Comparison of ENCODE assay signal across 21 cellular contexts in the genomic region with DNA sequence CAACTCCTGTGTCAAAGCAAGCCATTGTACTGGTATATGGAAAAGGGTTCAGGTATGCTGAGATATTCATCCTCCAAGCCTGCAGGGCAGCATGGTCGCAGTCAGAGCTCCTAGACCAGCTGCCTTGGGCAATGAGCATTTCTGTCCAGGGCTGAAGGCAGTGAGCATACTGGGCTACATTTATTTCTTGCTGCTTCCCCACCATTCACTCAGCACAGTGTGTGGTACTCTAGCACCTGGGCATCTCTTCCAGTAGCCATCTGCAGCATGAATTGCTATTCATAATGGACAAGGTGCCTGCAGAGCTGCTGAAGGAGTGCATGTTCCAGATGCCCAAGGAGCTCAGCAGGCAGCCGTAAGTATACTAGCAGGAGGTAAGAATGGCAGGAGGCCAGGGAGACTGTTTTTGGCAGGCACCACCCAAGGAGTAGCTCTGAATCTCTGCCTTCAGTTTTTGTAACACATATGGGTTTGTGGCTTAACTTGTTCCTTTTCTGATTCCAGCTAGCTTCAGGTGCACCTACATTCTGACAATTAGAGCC.
DNase-seq lines count a peak whose midpoint lies in the region; FAIRE-seq and TF ChIP-seq lines count a peak whose summit lies in the region.
"Had no signal": no experiment of that assay in that cellular context is flagged by ENCODE, and none has a peak within 500 bp of the region (broad histone marks: within the 10 kb centered on the region; RNA-seq: fewer than 3 reads in every experiment).

No MANE protein-coding gene starts in this region.

- no peak for TF ChIP-seq CTCF in bronchial epithelial cell (IDR thresholded peaks at IDR 0.05; ENCODE audit: insufficient read depth, low read length, severe bottlenecking)

- H3K4me3 ChIP-seq in MG63 (no peak overlapping the region), bronchial epithelial cell (ENCODE audit: low read depth, low read length) (no peak overlapping the region), SJCRH30 (no peak overlapping the region)
- H3K4me3 ChIP-seq: coronary artery, suprapubic skin, uterus had no signal

- peaks cover 17% of the 10 kb centered on the region for H3K27me3 ChIP-seq in MG63
- no peaks in the 10 kb centered on the region for H3K27me3 ChIP-seq in bronchial epithelial cell (ENCODE audit: control insufficient read depth, insufficient read depth, low read length)
- no peaks in the 10 kb centered on the region for H3K27me3 ChIP-seq in SJCRH30
- H3K27me3 ChIP-seq: suprapubic skin, uterus had no signal

- no peaks in the 10 kb centered on the region for H3K36me3 ChIP-seq in MG63
- H3K36me3 ChIP-seq in bronchial epithelial cell (ENCODE audit: control insufficient read depth, insufficient read depth, low read length), result no peaks in the 10 kb centered on the region
- H3K36me3 ChIP-seq in SJCRH30, result no peaks in the 10 kb centered on the region
- H3K36me3 ChIP-seq: suprapubic skin, uterus had no signal

- in situ Hi-C loops in G401 (cut with HindIII; ENCODE audit: low sequenced_read_pairs), result no loop called here

- peak; percentile 79 for FAIRE-seq in bronchial epithelial cell (lab: Jason Lieb, UNC)
- FAIRE-seq: endometrium, GM18507, H54 had no signal

- H3K27ac ChIP-seq in SJCRH30, result no peak overlapping the region
- H3K27ac ChIP-seq: coronary artery, parathyroid adenoma, suprapubic skin, uterus, VCaP had no signal

- H3K9me3 ChIP-seq in MG63, result no peaks in the 10 kb centered on the region
- no peaks in the 10 kb centered on the region for H3K9me3 ChIP-seq in SJCRH30 (replicated peaks)
- H3K9me3 ChIP-seq: suprapubic skin, uterus had no signal

- DNase-seq in G401 (ENCODE audit: low spot score), result peak; percentile 72
- peak; percentile 80 for DNase-seq in MG63
- DNase-seq in bronchial epithelial cell (ENCODE audit: low read depth), result no peak
- DNase-seq in iPS-NIHi11 (ENCODE audit: low spot score), result peak; percentile 25
- DNase-seq in NCI-H2081 treated with DMSO at 0.1 percent for 48 hours (lab: John Stamatoyannopoulos, UW), result no peak
- no peak for DNase-seq in NCI-H1092 treated with DMSO at 0.1 percent for 48 hours (lab: John Stamatoyannopoulos, UW)
- DNase-seq in NCI-H510A (lab: John Stamatoyannopoulos, UW), result no peak
- no peak for DNase-seq in SJCRH30
- DNase-seq: activated CD4-positive, alpha-beta T cell treated with anti-CD3 and anti-CD28 coated beads, Interleukin-2, amount 50 U/mL, for 1 hour; left ventricle myocardium superior; NCI-H510A treated with DMSO at 0.1 percent for 48 hours; nephron progenitor cell; T-helper 17 cell; uterus had no signal

- H3K4me1 ChIP-seq in SJCRH30, result no peaks in the 10 kb centered on the region
- H3K4me1 ChIP-seq: parathyroid adenoma, suprapubic skin, uterus had no signal

Comparison
In these comparisons a context has a peak if more than half of its experiments do, and no peak if none do; other contexts are left out.
1. DNase-seq: peak in G401 (single experiment), MG63 (single experiment) and iPS-NIHi11 (single experiment); none in bronchial epithelial cell (single experiment), NCI-H2081 treated with DMSO at 0.1 percent for 48 hours (single experiment), NCI-H1092 treated with DMSO at 0.1 percent for 48 hours (single experiment), NCI-H510A (single experiment) and SJCRH30 (0 of 2).